ENCODE assay signal across 8 cellular contexts in genomic region chr6:225121-225721, GRCh38.
DNase-seq lines count a peak whose midpoint lies in the region; ATAC-seq lines count a peak whose summit lies in the region.

No MANE protein-coding gene starts in this region.

- ATAC-seq in GM21423 (IDR thresholded peaks at IDR 0.05; ENCODE audit: unreplicated experiment) (peak; percentile 14), GM21526 (IDR thresholded peaks at IDR 0.05; ENCODE audit: low FRiP score, unreplicated experiment) (no peak), HG02870 (IDR thresholded peaks at IDR 0.05; ENCODE audit: unreplicated experiment) (no peak)
- peak; percentile 83 for ATAC-seq in effector memory CD8-positive, alpha-beta T cell (replicated peaks)

- peaks cover 0 to 8% of the 10 kb centered on the region in 2 donors for H3K27me3 Mint-ChIP-seq in effector memory CD8-positive, alpha-beta T cell

- peak overlapping the region; percentile 71 to 78 for H3K4me3 Mint-ChIP-seq in effector memory CD8-positive, alpha-beta T cell

- no peaks in the 10 kb centered on the region for H3K9me3 Mint-ChIP-seq in effector memory CD8-positive, alpha-beta T cell

- peaks cover 5% of the 10 kb centered on the region for H3K36me3 Mint-ChIP-seq in effector memory CD8-positive, alpha-beta T cell (ENCODE audit: insufficient read depth)

- peak; percentile 86 for DNase-seq in activated CD4-positive, alpha-beta T cell treated with anti-CD3 and anti-CD28 coated beads for 48 hours
- peak; percentile 21 to 38 (median 26) for DNase-seq in effector memory CD8-positive, alpha-beta T cell
- DNase-seq in stimulated activated CD4-positive, alpha-beta T cell treated with anti-CD3 and anti-CD28 coated beads, TNF-alpha, amount 100 ng/mL, for 48 hours (ENCODE audit: low read depth in 3 of 3), result peak; percentile 55 to 78 (median 65)
- no peak for DNase-seq in NCI-H1930 (lab: John Stamatoyannopoulos, UW)
- DNase-seq in ureter (ENCODE audit: low spot score), result no peak

- H3K27ac Mint-ChIP-seq in effector memory CD8-positive, alpha-beta T cell, result peak overlapping the region; percentile 89 to 90

- H3K4me1 Mint-ChIP-seq in effector memory CD8-positive, alpha-beta T cell (ENCODE audit: low read depth in 2 of 2), result peaks cover 32 to 37% of the 10 kb centered on the region in 2 donors

Comparison
In these comparisons a context has a peak if more than half of its experiments do, and no peak if none do; other contexts are left out.
1. ATAC-seq: peak in GM21423 (single experiment) and effector memory CD8-positive, alpha-beta T cell (single experiment); none in GM21526 (single experiment) and HG02870 (single experiment).
2. DNase-seq: peak in activated CD4-positive, alpha-beta T cell treated with anti-CD3 and anti-CD28 coated beads for 48 hours (single experiment), effector memory CD8-positive, alpha-beta T cell (3 of 3) and stimulated activated CD4-positive, alpha-beta T cell treated with anti-CD3 and anti-CD28 coated beads, TNF-alpha, amount 100 ng/mL, for 48 hours (3 of 3); none in NCI-H1930 (0 of 2) and ureter (single experiment).